In the genomic region with DNA sequence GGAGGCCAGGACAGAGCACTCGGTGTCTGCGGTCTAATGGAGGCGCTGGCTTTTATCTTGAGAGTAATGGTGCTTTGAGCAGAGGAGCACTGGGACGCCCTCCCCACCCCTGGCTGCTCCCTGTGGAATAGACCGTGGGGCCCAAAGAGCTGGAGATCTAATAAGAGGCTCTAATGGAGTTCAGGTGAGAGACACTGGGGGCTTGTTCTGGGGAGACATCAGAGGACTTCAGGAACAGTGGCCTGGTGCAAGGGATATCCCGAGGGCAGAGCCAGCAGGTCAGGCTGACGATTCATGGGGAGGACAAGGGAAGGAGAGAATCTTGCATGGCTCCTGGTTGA, we compare ENCODE assay signal across 35 cellular contexts. TPM values are rescaled to one million over a fixed set of nuclear protein-coding genes. Genes with fewer than 3 reads are reported as not detected.
DNase-seq lines count a peak whose midpoint lies in the region; ATAC-seq, FAIRE-seq and TF ChIP-seq lines count a peak whose summit lies in the region.
"Had no signal": no experiment of that assay in that cellular context is flagged by ENCODE, and none has a peak within 500 bp of the region (broad histone marks: within the 10 kb centered on the region; RNA-seq: fewer than 3 reads in every experiment).

No MANE protein-coding gene starts in this region.

- peaks cover 47% of the 10 kb centered on the region for H3K27me3 Mint-ChIP-seq in central memory CD8-positive, alpha-beta T cell
- H3K27me3 Mint-ChIP-seq in nephron progenitor cell (ENCODE audit: low read depth, poor library complexity): no peaks in the 10 kb centered on the region

- CTCF ChIA-PET in HepG2 (lab: Yijun Ruan, JAX; ENCODE audit: low intra/inter-chr PET ratio, low total read pairs): no interaction called here

- peaks cover 2 to 12% of the 10 kb centered on the region in 2 experiments; a peak in 1 of 5 replicates for H3K27me3 ChIP-seq in HepG2 (ENCODE audit: control insufficient read depth in 1 of 2, insufficient read depth in 2 of 2, low read length in 2 of 2)
- H3K27me3 ChIP-seq in right lobe of liver: no peaks in the 10 kb centered on the region
- H3K27me3 ChIP-seq: upper lobe of right lung had no signal

- in situ Hi-C loops in HepG2 (cut with HindIII; ENCODE audit: extremely low pct_ligation_motif_present, low pct_unique_long_range_greater_than_20kb): no loop called here

- H3K27ac Mint-ChIP-seq in central memory CD8-positive, alpha-beta T cell (ENCODE audit: low read depth): peak overlapping the region; percentile 47
- peak overlapping the region; percentile 75 for H3K27ac Mint-ChIP-seq in nephron progenitor cell
- H3K27ac Mint-ChIP-seq: activated naive CD4-positive, alpha-beta T cell treated with anti-CD3 and anti-CD28 coated beads, Interleukin-2, amount 50 U/mL, for 24 hours; CD4-positive, alpha-beta memory T cell; naive B cell; stimulated activated naive B cell treated with anti-CD40 and anti-IgM and Interleukin-4, amounts not matched to agents 10 μg/mL and 1 μg/mL and 100 μg/mL, for 72 hours had no signal

- TF ChIP-seq POLR2A in HepG2 (IDR thresholded peaks at IDR 0.05; ENCODE audit: insufficient read depth in 1 of 2, low read depth in 2 of 2, low read length in 2 of 2) (no peak), right lobe of liver (IDR thresholded peaks at IDR 0.05) (no peak)

- H3K4me1 Mint-ChIP-seq in central memory CD8-positive, alpha-beta T cell: no peaks in the 10 kb centered on the region
- H3K4me1 Mint-ChIP-seq in nephron progenitor cell: peaks cover 65% of the 10 kb centered on the region
- H3K4me1 Mint-ChIP-seq: activated naive CD4-positive, alpha-beta T cell treated with anti-CD3 and anti-CD28 coated beads, Interleukin-2, amount 50 U/mL, for 24 hours; naive B cell; stimulated activated naive B cell treated with anti-CD40 and anti-IgM and Interleukin-4, amounts not matched to agents 10 μg/mL and 1 μg/mL and 100 μg/mL, for 72 hours had no signal

- H3K4me3 ChIP-seq in HepG2 (replicated peaks in 1 of 3; ENCODE audit: insufficient read depth in 1 of 3, low read depth in 2 of 3, low read length in 3 of 3) (no peak overlapping the region; a peak in 1 of 6 replicates), right lobe of liver (no peak overlapping the region)
- H3K4me3 ChIP-seq: GM23248, upper lobe of right lung had no signal

- H4K20me1 ChIP-seq in HepG2 (ENCODE audit: insufficient read depth, low read length): no peaks in the 10 kb centered on the region

- H3K9me3 Mint-ChIP-seq in central memory CD8-positive, alpha-beta T cell: no peaks in the 10 kb centered on the region
- H3K9me3 Mint-ChIP-seq in nephron progenitor cell: no peaks in the 10 kb centered on the region
- H3K9me3 Mint-ChIP-seq: activated naive CD4-positive, alpha-beta T cell treated with anti-CD3 and anti-CD28 coated beads, Interleukin-2, amount 50 U/mL, for 24 hours; CD4-positive, alpha-beta memory T cell; naive B cell; stimulated activated naive B cell treated with anti-CD40 and anti-IgM and Interleukin-4, amounts not matched to agents 10 μg/mL and 1 μg/mL and 100 μg/mL, for 72 hours had no signal

- H2AFZ ChIP-seq in HepG2 (ENCODE audit: low read length): no peak overlapping the region
- H2AFZ ChIP-seq: GM23248 had no signal

- no peaks in the 10 kb centered on the region for H3K36me3 ChIP-seq in HepG2 (replicated peaks in 1 of 2; ENCODE audit: control insufficient read depth in 1 of 2, insufficient read depth in 2 of 2, low read length in 2 of 2)
- H3K36me3 ChIP-seq in right lobe of liver: no peaks in the 10 kb centered on the region
- H3K36me3 ChIP-seq: upper lobe of right lung had no signal

- TF ChIP-seq CTCF in HepG2 (CRISPR knock-in tag; IDR thresholded peaks at IDR 0.05) (no peak), right lobe of liver (IDR thresholded peaks at IDR 0.05) (no peak), nephron progenitor cell (IDR thresholded peaks at IDR 0.05) (no peak)

- DNase-seq in HepG2 (ENCODE audit: low spot score) (no peak), right lobe of liver (no peak), nephron progenitor cell (no peak), UCSD-AML1 (lab: John Stamatoyannopoulos, UW; ENCODE audit: unreplicated experiment) (no peak), NCI-H128 (lab: John Stamatoyannopoulos, UW; ENCODE audit: unreplicated experiment) (no peak), activated T-cell treated with anti-CD3 and anti-CD28 coated beads for 4 hours (no peak)
- DNase-seq in central memory CD8-positive, alpha-beta T cell (ENCODE audit: low spot score in 2 of 2): no peak
- DNase-seq: activated CD4-positive, alpha-beta T cell treated with anti-CD3 and anti-CD28 coated beads for 48 hours; amniotic stem cell; CD4-positive, alpha-beta memory T cell; DMS 273 treated with DMSO at 0.1 percent for 48 hours; effector CD8-positive, alpha-beta T cell; glutamatergic neuron; GM23248; Kasumi-1; left ventricle myocardium superior; midbrain; naive B cell; NCI-H1436 treated with DMSO at 0.1 percent for 48 hours; NCI-H69; PC-3; SHP77 treated with DMSO at 0.1 percent for 48 hours; stimulated activated naive B cell treated with anti-CD40 and anti-IgM and Interleukin-4, amounts not matched to agents 10 μg/mL and 1 μg/mL and 100 μg/mL, for 72 hours; substantia nigra; SW 1271; upper lobe of right lung had no signal

- H3K4me2 ChIP-seq in HepG2 (ENCODE audit: low read depth, low read length): peak overlapping the region; percentile 36; the same call in 1 of the 2 replicates

- 33% methylated on average over 7 of the region's 7 CpGs for WGBS in HepG2 (ENCODE audit: low lambda C conversion rate)
- 53% methylated on average over 3 of the region's 7 CpGs for WGBS in right lobe of liver (ENCODE audit: insufficient coverage, low coverage, low lambda C conversion rate, missing lambda C conversion rate)

- no peak for TF ChIP-seq EP300 in HepG2 (IDR thresholded peaks at IDR 0.05; ENCODE audit: low read depth in 2 of 2, low read length in 2 of 2)
- no peak for TF ChIP-seq EP300 in HepG2 (CRISPR knock-in tag; IDR thresholded peaks at IDR 0.05; ENCODE audit: borderline replicate concordance)

- H3K4me3 Mint-ChIP-seq in central memory CD8-positive, alpha-beta T cell: no peak overlapping the region
- H3K4me3 Mint-ChIP-seq in nephron progenitor cell: no peak overlapping the region
- H3K4me3 Mint-ChIP-seq: activated naive CD4-positive, alpha-beta T cell treated with anti-CD3 and anti-CD28 coated beads, Interleukin-2, amount 50 U/mL, for 24 hours; CD4-positive, alpha-beta memory T cell; stimulated activated naive B cell treated with anti-CD40 and anti-IgM and Interleukin-4, amounts not matched to agents 10 μg/mL and 1 μg/mL and 100 μg/mL, for 72 hours had no signal

- intact Hi-C loops in HepG2 (cut with micrococcal nuclease; ENCODE audit: unreplicated experiment): loop anchor here (10.0 kb wide), 1 partner anchor 123 kb away; no protein-coding TSS in a partner anchor
- intact Hi-C loops in right lobe of liver (cut with DNase I): no loop called here

- H3K9me3 ChIP-seq in HepG2 (ENCODE audit: low read length): no peaks in the 10 kb centered on the region
- H3K9me3 ChIP-seq in right lobe of liver: no peaks in the 10 kb centered on the region
- H3K9me3 ChIP-seq: upper lobe of right lung had no signal

- H3K36me3 Mint-ChIP-seq in central memory CD8-positive, alpha-beta T cell (ENCODE audit: insufficient read depth): no peaks in the 10 kb centered on the region
- no peaks in the 10 kb centered on the region for H3K36me3 Mint-ChIP-seq in nephron progenitor cell (ENCODE audit: low read depth)
- H3K36me3 Mint-ChIP-seq: activated naive CD4-positive, alpha-beta T cell treated with anti-CD3 and anti-CD28 coated beads, Interleukin-2, amount 50 U/mL, for 24 hours; CD4-positive, alpha-beta memory T cell; stimulated activated naive B cell treated with anti-CD40 and anti-IgM and Interleukin-4, amounts not matched to agents 10 μg/mL and 1 μg/mL and 100 μg/mL, for 72 hours had no signal

- BruUV-seq in HepG2 (replicated peaks; lab: Mats Ljungman, UMichigan): no TSS peak

- H3K27ac ChIP-seq in HepG2 (ENCODE audit: extremely low read length, insufficient read depth, low read length) (no peak overlapping the region), right lobe of liver (no peak overlapping the region)
- H3K27ac ChIP-seq: GM23248, HL-60, upper lobe of right lung had no signal

- no peaks in the 10 kb centered on the region for H3K79me2 ChIP-seq in HepG2 (ENCODE audit: insufficient read depth, low read length)

- POLR2A ChIA-PET in HepG2 (lab: Yijun Ruan, JAX): interaction anchor here (0.9 to 1.4 kb wide), 2 partner anchors 9 to 11 kb away, joined by 4 read pairs; partner anchors contain the start of gene KRT19

- H3K4me1 ChIP-seq in HepG2 (ENCODE audit: insufficient read depth, low read length): peaks cover 70% of the 10 kb centered on the region
- H3K4me1 ChIP-seq in right lobe of liver: no peaks in the 10 kb centered on the region
- H3K4me1 ChIP-seq: upper lobe of right lung had no signal

- no peak overlapping the region for H3K9ac ChIP-seq in HepG2 (ENCODE audit: insufficient read depth, low read depth, low read length)
- H3K9ac ChIP-seq: GM23248 had no signal

- no peak for FAIRE-seq in HepG2 (lab: Jason Lieb, UNC)
- FAIRE-seq: colon, islet of Langerhans had no signal

- TF ChIP-seq RAD21 in HepG2 (CRISPR knock-in tag; IDR thresholded peaks at IDR 0.05): no peak

- ATAC-seq in HepG2 (no peak), right lobe of liver (no peak), HG02840 (IDR thresholded peaks at IDR 0.05; ENCODE audit: low FRiP score, unreplicated experiment) (no peak)
- no peak for ATAC-seq in central memory CD8-positive, alpha-beta T cell (replicated peaks; ENCODE audit: extremely low read depth, poor library complexity, severe bottlenecking)
- ATAC-seq: left ventricle myocardium superior; PC-3; stimulated activated naive B cell treated with anti-CD40 and anti-IgM and Interleukin-4, amounts not matched to agents 10 μg/mL and 1 μg/mL and 100 μg/mL, for 72 hours had no signal

RNA-seq across cellular contexts. Expression of gene KRT19, which starts 9.5 kb away (rescaled TPM):
- total RNA-seq in HepG2 (2016; rRNA removed; fragmentation: Illumina TruSeq; extraction: Trizol) (114 and 131 TPM in 2 replicates), right lobe of liver (1 to 10 TPM in 5 of 6 experiments, under 1 TPM in 1; 0.87 to 4.3 (median 2.5) TPM)
- total RNA-seq in HepG2 (2016; cell fraction: cytosol; rRNA removed; fragmentation: Illumina TruSeq; extraction: Trizol; ENCODE audit: low read depth): 56.4 and 59.6 TPM in 2 replicates
- total RNA-seq in HepG2 (2016; cell fraction: insoluble cytoplasmic fraction; rRNA removed; fragmentation: Illumina TruSeq; extraction: Trizol): 112 and 133 TPM in 2 replicates
- 51.6 and 55.7 TPM in 2 replicates for total RNA-seq in HepG2 (2016; cell fraction: membrane; rRNA removed; fragmentation: Illumina TruSeq; extraction: Trizol)
- total RNA-seq in HepG2 (2016; cell fraction: nucleus; rRNA removed; fragmentation: Illumina TruSeq; extraction: Trizol): 57.9 and 58.1 TPM in 2 replicates
- 142 and 154 TPM in 2 replicates for polyA plus RNA-seq in HepG2 (2011; rRNA removed)
- 133 and 195 TPM in 2 replicates for polyA plus RNA-seq in HepG2 (2011; cell fraction: cytosol; rRNA removed)
- 87.0 and 93.3 TPM in 2 replicates for polyA plus RNA-seq in HepG2 (2011; cell fraction: nucleus; rRNA removed)
- polyA plus RNA-seq in HepG2 (2012): 47.9 and 55.2 TPM in 2 replicates
- polyA plus RNA-seq in HepG2 (2016; cell fraction: cytosol; fragmentation: Illumina TruSeq; extraction: Trizol; ENCODE audit: low read depth): 48.0 and 50.3 TPM in 2 replicates
- polyA plus RNA-seq in HepG2 (2016; cell fraction: insoluble cytoplasmic fraction; fragmentation: Illumina TruSeq; extraction: Trizol; ENCODE audit: low read depth): 100 and 108 TPM in 2 replicates
- polyA plus RNA-seq in HepG2 (2016; cell fraction: membrane; fragmentation: Illumina TruSeq; extraction: Trizol; ENCODE audit: low read depth): 41.2 and 41.6 TPM in 2 replicates
- 79.3 and 85.0 TPM in 2 replicates for polyA plus RNA-seq in HepG2 (2016; cell fraction: nucleus; fragmentation: Illumina TruSeq; extraction: Trizol; ENCODE audit: insufficient read depth, low read depth)
- polyA minus RNA-seq in HepG2 (2011; rRNA and poly(A)+ RNA removed; ENCODE audit: low replicate concordance): 163 and 173 TPM in 2 replicates
- polyA minus RNA-seq in HepG2 (2011; cell fraction: cytosol; rRNA and poly(A)+ RNA removed): 82.1 and 108 TPM in 2 replicates
- polyA minus RNA-seq in HepG2 (2011; cell fraction: nucleus; rRNA and poly(A)+ RNA removed): 23.6 and 27.8 TPM in 2 replicates
- total RNA-seq: CD4-positive, alpha-beta memory T cell; skeletal muscle tissue had no signal
- polyA plus RNA-seq: CD4-positive, alpha-beta memory T cell had no signal

RNA-seq across cellular contexts. Expression of gene KRT15, which starts 18.9 kb away (rescaled TPM):
- total RNA-seq in HepG2 (2016; rRNA removed; fragmentation: Illumina TruSeq; extraction: Trizol) (0.46 and 0.94 TPM in 2 replicates), right lobe of liver (not detected)
- 0.26 and 0.30 TPM in 2 replicates for total RNA-seq in HepG2 (2016; cell fraction: cytosol; rRNA removed; fragmentation: Illumina TruSeq; extraction: Trizol; ENCODE audit: low read depth)
- 0.52 and 0.62 TPM in 2 replicates for total RNA-seq in HepG2 (2016; cell fraction: insoluble cytoplasmic fraction; rRNA removed; fragmentation: Illumina TruSeq; extraction: Trizol)
- 0.53 and 0.59 TPM in 2 replicates for total RNA-seq in HepG2 (2016; cell fraction: membrane; rRNA removed; fragmentation: Illumina TruSeq; extraction: Trizol)
- 0.63 and 1.2 TPM in 2 replicates for total RNA-seq in HepG2 (2016; cell fraction: nucleus; rRNA removed; fragmentation: Illumina TruSeq; extraction: Trizol)
- 0.63 and 1.2 TPM in 2 replicates for polyA plus RNA-seq in HepG2 (2011; rRNA removed)
- polyA plus RNA-seq in HepG2 (2011; cell fraction: cytosol; rRNA removed): 0.85 and 0.87 TPM in 2 replicates
- 1.6 and 2.2 TPM in 2 replicates for polyA plus RNA-seq in HepG2 (2011; cell fraction: nucleus; rRNA removed)
- 0.27 and 0.33 TPM in 2 replicates for polyA plus RNA-seq in HepG2 (2012)
- 0.18 and 0.42 TPM in 2 replicates for polyA plus RNA-seq in HepG2 (2016; cell fraction: cytosol; fragmentation: Illumina TruSeq; extraction: Trizol; ENCODE audit: low read depth)
- 0.56 and 0.61 TPM in 2 replicates for polyA plus RNA-seq in HepG2 (2016; cell fraction: insoluble cytoplasmic fraction; fragmentation: Illumina TruSeq; extraction: Trizol; ENCODE audit: low read depth)
- polyA plus RNA-seq in HepG2 (2016; cell fraction: membrane; fragmentation: Illumina TruSeq; extraction: Trizol; ENCODE audit: low read depth): 0.31 and 0.50 TPM in 2 replicates
- polyA plus RNA-seq in HepG2 (2016; cell fraction: nucleus; fragmentation: Illumina TruSeq; extraction: Trizol; ENCODE audit: insufficient read depth, low read depth): 1.0 TPM in 2 replicates
- 0.28 and 4.2 TPM in 2 replicates for polyA minus RNA-seq in HepG2 (2011; rRNA and poly(A)+ RNA removed; ENCODE audit: low replicate concordance)
- polyA minus RNA-seq in HepG2 (2011; cell fraction: cytosol; rRNA and poly(A)+ RNA removed): 1.1 TPM in 1 of 2 replicates, not detected in the other
- polyA minus RNA-seq in HepG2 (2011; cell fraction: nucleus; rRNA and poly(A)+ RNA removed): 0.39 and 0.62 TPM in 2 replicates
- total RNA-seq: CD4-positive, alpha-beta memory T cell; skeletal muscle tissue had no signal
- polyA plus RNA-seq: CD4-positive, alpha-beta memory T cell had no signal

RNA-seq across cellular contexts. Expression of gene KRT13, which starts 32.2 kb away (rescaled TPM):
- total RNA-seq in HepG2 (2016; rRNA removed; fragmentation: Illumina TruSeq; extraction: Trizol) (not detected in 2 replicates), right lobe of liver (1 to 10 TPM in 1 of 6 experiments, not detected in 5; 1.6 TPM)
- total RNA-seq in HepG2 (2016; cell fraction: cytosol; rRNA removed; fragmentation: Illumina TruSeq; extraction: Trizol; ENCODE audit: low read depth): not detected in 2 replicates
- not detected in 2 replicates for total RNA-seq in HepG2 (2016; cell fraction: insoluble cytoplasmic fraction; rRNA removed; fragmentation: Illumina TruSeq; extraction: Trizol)
- total RNA-seq in HepG2 (2016; cell fraction: membrane; rRNA removed; fragmentation: Illumina TruSeq; extraction: Trizol): not detected in 2 replicates
- not detected in 2 replicates for total RNA-seq in HepG2 (2016; cell fraction: nucleus; rRNA removed; fragmentation: Illumina TruSeq; extraction: Trizol)
- 0.30 TPM in 1 of 2 replicates, not detected in the other for polyA plus RNA-seq in HepG2 (2011; rRNA removed)
- polyA plus RNA-seq in HepG2 (2011; cell fraction: cytosol; rRNA removed): 0.05 TPM in 1 of 2 replicates, not detected in the other
- polyA plus RNA-seq in HepG2 (2011; cell fraction: nucleus; rRNA removed): 0.09 TPM in 1 of 2 replicates, not detected in the other
- not detected in 2 replicates for polyA plus RNA-seq in HepG2 (2012)
- not detected in 2 replicates for polyA plus RNA-seq in HepG2 (2016; cell fraction: cytosol; fragmentation: Illumina TruSeq; extraction: Trizol; ENCODE audit: low read depth)
- polyA plus RNA-seq in HepG2 (2016; cell fraction: insoluble cytoplasmic fraction; fragmentation: Illumina TruSeq; extraction: Trizol; ENCODE audit: low read depth): not detected in 2 replicates
- not detected in 2 replicates for polyA plus RNA-seq in HepG2 (2016; cell fraction: membrane; fragmentation: Illumina TruSeq; extraction: Trizol; ENCODE audit: low read depth)
- polyA plus RNA-seq in HepG2 (2016; cell fraction: nucleus; fragmentation: Illumina TruSeq; extraction: Trizol; ENCODE audit: insufficient read depth, low read depth): not detected in 2 replicates
- 0.70 TPM in 1 of 2 replicates, not detected in the other for polyA minus RNA-seq in HepG2 (2011; rRNA and poly(A)+ RNA removed; ENCODE audit: low replicate concordance)
- polyA minus RNA-seq in HepG2 (2011; cell fraction: cytosol; rRNA and poly(A)+ RNA removed): not detected in 2 replicates
- polyA minus RNA-seq in HepG2 (2011; cell fraction: nucleus; rRNA and poly(A)+ RNA removed): not detected in 2 replicates
- total RNA-seq: CD4-positive, alpha-beta memory T cell; GM23248; left ventricle myocardium superior; skeletal muscle tissue had no signal
- polyA plus RNA-seq: CD4-positive, alpha-beta memory T cell; GM23248 had no signal

RNA-seq across cellular contexts. Expression of gene KRT9, which starts 34.3 kb away (rescaled TPM):
- not detected in 2 replicates for total RNA-seq in HepG2 (2016; rRNA removed; fragmentation: Illumina TruSeq; extraction: Trizol)
- total RNA-seq in HepG2 (2016; cell fraction: cytosol; rRNA removed; fragmentation: Illumina TruSeq; extraction: Trizol; ENCODE audit: low read depth): not detected in 2 replicates
- not detected in 2 replicates for total RNA-seq in HepG2 (2016; cell fraction: insoluble cytoplasmic fraction; rRNA removed; fragmentation: Illumina TruSeq; extraction: Trizol)
- not detected in 2 replicates for total RNA-seq in HepG2 (2016; cell fraction: membrane; rRNA removed; fragmentation: Illumina TruSeq; extraction: Trizol)
- total RNA-seq in HepG2 (2016; cell fraction: nucleus; rRNA removed; fragmentation: Illumina TruSeq; extraction: Trizol): not detected in 2 replicates
- not detected in 2 replicates for polyA plus RNA-seq in HepG2 (2011; rRNA removed)
- not detected in 2 replicates for polyA plus RNA-seq in HepG2 (2011; cell fraction: cytosol; rRNA removed)
- polyA plus RNA-seq in HepG2 (2011; cell fraction: nucleus; rRNA removed): not detected in 2 replicates
- polyA plus RNA-seq in HepG2 (2012): not detected in 2 replicates
- polyA plus RNA-seq in HepG2 (2016; cell fraction: cytosol; fragmentation: Illumina TruSeq; extraction: Trizol; ENCODE audit: low read depth): not detected in 2 replicates
- not detected in 2 replicates for polyA plus RNA-seq in HepG2 (2016; cell fraction: insoluble cytoplasmic fraction; fragmentation: Illumina TruSeq; extraction: Trizol; ENCODE audit: low read depth)
- polyA plus RNA-seq in HepG2 (2016; cell fraction: membrane; fragmentation: Illumina TruSeq; extraction: Trizol; ENCODE audit: low read depth): not detected in 2 replicates
- polyA plus RNA-seq in HepG2 (2016; cell fraction: nucleus; fragmentation: Illumina TruSeq; extraction: Trizol; ENCODE audit: insufficient read depth, low read depth): not detected in 2 replicates
- 0.19 TPM in 1 of 2 replicates, not detected in the other for polyA minus RNA-seq in HepG2 (2011; rRNA and poly(A)+ RNA removed; ENCODE audit: low replicate concordance)
- polyA minus RNA-seq in HepG2 (2011; cell fraction: cytosol; rRNA and poly(A)+ RNA removed): not detected in 2 replicates
- polyA minus RNA-seq in HepG2 (2011; cell fraction: nucleus; rRNA and poly(A)+ RNA removed): not detected in 2 replicates
- not detected for total RNA-seq in right lobe of liver
- total RNA-seq: A172; CD4-positive, alpha-beta memory T cell; epithelial cell of proximal tubule; GM23248; left ventricle myocardium superior; omental fat pad; PC-3; skeletal muscle tissue; upper lobe of right lung had no signal
- polyA plus RNA-seq: CD4-positive, alpha-beta memory T cell; GM23248 had no signal

RNA-seq across cellular contexts. Expression of gene KRT36, which starts 47.9 kb away (rescaled TPM):
- total RNA-seq in HepG2 (2016; rRNA removed; fragmentation: Illumina TruSeq; extraction: Trizol) (not detected in 2 replicates), right lobe of liver (not detected)
- not detected in 2 replicates for total RNA-seq in HepG2 (2016; cell fraction: cytosol; rRNA removed; fragmentation: Illumina TruSeq; extraction: Trizol; ENCODE audit: low read depth)
- not detected in 2 replicates for total RNA-seq in HepG2 (2016; cell fraction: insoluble cytoplasmic fraction; rRNA removed; fragmentation: Illumina TruSeq; extraction: Trizol)
- total RNA-seq in HepG2 (2016; cell fraction: membrane; rRNA removed; fragmentation: Illumina TruSeq; extraction: Trizol): not detected in 2 replicates
- not detected in 2 replicates for total RNA-seq in HepG2 (2016; cell fraction: nucleus; rRNA removed; fragmentation: Illumina TruSeq; extraction: Trizol)
- not detected in 2 replicates for polyA plus RNA-seq in HepG2 (2011; rRNA removed)
- polyA plus RNA-seq in HepG2 (2011; cell fraction: cytosol; rRNA removed): not detected in 2 replicates
- not detected in 2 replicates for polyA plus RNA-seq in HepG2 (2011; cell fraction: nucleus; rRNA removed)
- polyA plus RNA-seq in HepG2 (2012): not detected in 2 replicates
- not detected in 2 replicates for polyA plus RNA-seq in HepG2 (2016; cell fraction: cytosol; fragmentation: Illumina TruSeq; extraction: Trizol; ENCODE audit: low read depth)
- polyA plus RNA-seq in HepG2 (2016; cell fraction: insoluble cytoplasmic fraction; fragmentation: Illumina TruSeq; extraction: Trizol; ENCODE audit: low read depth): not detected in 2 replicates
- not detected in 2 replicates for polyA plus RNA-seq in HepG2 (2016; cell fraction: membrane; fragmentation: Illumina TruSeq; extraction: Trizol; ENCODE audit: low read depth)
- not detected in 2 replicates for polyA plus RNA-seq in HepG2 (2016; cell fraction: nucleus; fragmentation: Illumina TruSeq; extraction: Trizol; ENCODE audit: insufficient read depth, low read depth)
- not detected in 2 replicates for polyA minus RNA-seq in HepG2 (2011; rRNA and poly(A)+ RNA removed; ENCODE audit: low replicate concordance)
- not detected in 2 replicates for polyA minus RNA-seq in HepG2 (2011; cell fraction: cytosol; rRNA and poly(A)+ RNA removed)
- not detected in 2 replicates for polyA minus RNA-seq in HepG2 (2011; cell fraction: nucleus; rRNA and poly(A)+ RNA removed)
- total RNA-seq: A172; CD4-positive, alpha-beta memory T cell; epithelial cell of proximal tubule; GM23248; left ventricle myocardium superior; omental fat pad; PC-3; skeletal muscle tissue; upper lobe of right lung had no signal
- polyA plus RNA-seq: CD4-positive, alpha-beta memory T cell; GM23248 had no signal

Comparison
In these comparisons a context has a peak if more than half of its experiments do, and no peak if none do; other contexts are left out.
1. RNA of gene KRT19, which starts 9.5 kb away (total RNA-seq): 51.6 to 133 TPM in HepG2; 0.87 to 4.3 TPM in right lobe of liver; every median in the first group is over 10 times any median in the second.